ENCODE assay signal across 8 cellular contexts in genomic region chr11:117876341-117877119, GRCh38. TPM values are rescaled to one million over a fixed set of nuclear protein-coding genes. Genes with fewer than 3 reads are reported as not detected.
DNase-seq lines count a peak whose midpoint lies in the region; ATAC-seq and TF ChIP-seq lines count a peak whose summit lies in the region.

A gene with protein sequence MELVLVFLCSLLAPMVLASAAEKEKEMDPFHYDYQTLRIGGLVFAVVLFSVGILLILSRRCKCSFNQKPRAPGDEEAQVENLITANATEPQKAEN (minus strand): TSS chr11:117876658. CDS start chr11:117842776, 33,882 bp downstream.

- ATAC-seq in HG02798 (IDR thresholded peaks at IDR 0.05; ENCODE audit: poor library complexity, unreplicated experiment) (no peak), HG03342 (IDR thresholded peaks at IDR 0.05; ENCODE audit: unreplicated experiment) (no peak)

- H3K27me3 ChIP-seq in mucosa of stomach (ENCODE audit: control insufficient read depth, insufficient read depth, low read length): peaks cover 91% of the 10 kb centered on the region

- H3K4me1 ChIP-seq in mucosa of stomach (ENCODE audit: control insufficient read depth, insufficient read depth, low read length) (peaks cover 8% of the 10 kb centered on the region), urinary bladder (ENCODE audit: insufficient read depth) (no peaks in the 10 kb centered on the region)

- H3K9me3 ChIP-seq in SK-N-MC (ENCODE audit: low read depth, low read length) (no peaks in the 10 kb centered on the region), mucosa of stomach (ENCODE audit: control insufficient read depth, low read length) (no peaks in the 10 kb centered on the region)

- under 1% methylated on average over 63 of the region's 63 CpGs for WGBS in urinary bladder

- H3K9ac ChIP-seq in SK-N-MC (ENCODE audit: insufficient read length): peak within 1 kb of the TSS; percentile 73
- H3K9ac ChIP-seq in mucosa of stomach (ENCODE audit: low read length): peak within 1 kb of the TSS; percentile 48

- peak; percentile 58 for DNase-seq in activated CD8-positive, alpha-beta memory T cell treated with anti-CD3 and anti-CD28 coated beads, Interleukin-2, amount 50 U/mL, for 48 hours
- DNase-seq in activated CD8-positive, alpha-beta memory T cell treated with anti-CD3 and anti-CD28 coated beads, Interleukin-2, amount 50 U/mL, for 4 hours: no peak
- DNase-seq in SK-N-MC (ENCODE audit: low read depth, low spot score) (no peak), epithelial cell of esophagus (ENCODE audit: low read depth) (no peak)

- TF ChIP-seq CTCF in epithelial cell of esophagus (IDR thresholded peaks at IDR 0.05; ENCODE audit: insufficient read depth, low read depth, low read length, missing control alignments): no peak

- H3K27ac ChIP-seq in SK-N-MC (no peak within 1 kb of the TSS), urinary bladder (ENCODE audit: low read depth) (peak within 1 kb of the TSS; percentile 57)

- H3K36me3 ChIP-seq in SK-N-MC (ENCODE audit: insufficient read depth, low read length): no peaks in the 10 kb centered on the region
- no peaks in the 10 kb centered on the region for H3K36me3 ChIP-seq in mucosa of stomach (ENCODE audit: control insufficient read depth, insufficient read depth, low read length)
- no peaks in the 10 kb centered on the region for H3K36me3 ChIP-seq in urinary bladder (ENCODE audit: insufficient read depth)

- H3K4me3 ChIP-seq in SK-N-MC (peak within 1 kb of the TSS; percentile 80), epithelial cell of esophagus (ENCODE audit: low read length) (peak within 1 kb of the TSS; percentile 22), mucosa of stomach (ENCODE audit: low read length) (no peak within 1 kb of the TSS), urinary bladder (ENCODE audit: low read depth, low read length) (peak within 1 kb of the TSS; percentile 54)

RNA-seq across cellular contexts. Expression of the gene that starts here (rescaled TPM):
- 56.2 TPM for total RNA-seq in urinary bladder
- 373 TPM for polyA plus RNA-seq in urinary bladder
